In the genomic region with DNA sequence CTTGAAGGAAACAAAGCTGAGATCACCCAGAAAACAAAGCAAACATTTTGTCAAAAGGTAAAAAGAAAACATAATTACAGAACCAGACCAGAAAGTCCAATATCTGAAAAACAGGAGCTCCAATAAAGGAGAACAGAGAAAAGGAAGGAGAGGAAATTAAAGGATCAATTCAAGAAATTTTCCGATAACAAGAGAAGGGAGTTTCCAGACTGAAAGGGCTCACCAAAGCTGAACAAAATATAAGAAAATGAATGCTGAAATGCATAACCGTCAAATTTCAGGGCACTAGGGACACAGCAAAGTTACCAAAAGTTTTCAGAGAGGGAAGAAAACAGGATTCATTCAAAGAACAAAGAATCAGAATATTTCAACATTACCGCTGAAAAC, we compare ENCODE assay signal across 13 cellular contexts. TPM values are rescaled to one million over a fixed set of nuclear protein-coding genes. Genes with fewer than 3 reads are reported as not detected.
A peak's percentile ranks its signal among the peaks of the same experiment; 100 is the strongest.
DNase-seq lines count a peak whose midpoint lies in the region; ATAC-seq and TF ChIP-seq lines count a peak whose summit lies in the region.
"Had no signal": no experiment of that assay in that cellular context is flagged by ENCODE, and none has a peak within 500 bp of the region (broad histone marks: within the 10 kb centered on the region; RNA-seq: fewer than 3 reads in every experiment).

No MANE protein-coding gene starts in this region.

- H3K36me3 Mint-ChIP-seq in activated T-cell treated with anti-CD3 and anti-CD28 coated beads, Interleukin-2, amount 50 U/mL, for 24 hours (ENCODE audit: low read depth): peaks cover 15% of the 10 kb centered on the region
- no peaks in the 10 kb centered on the region for H3K36me3 Mint-ChIP-seq in endothelial cell (ENCODE audit: low read depth, unreplicated experiment)

- DNase-seq in activated T-cell treated with anti-CD3 and anti-CD28 coated beads, Interleukin-2, amount 50 U/mL, for 24 hours: no peak
- no peak for DNase-seq in activated T-cell treated with anti-CD3 and anti-CD28 coated beads, Interleukin-2, amount 50 U/mL, for 48 hours
- DNase-seq in OCI-LY7 (ENCODE audit: low spot score) (no peak), endothelial cell (ENCODE audit: low spot score) (no peak), OCI-M1 (lab: John Stamatoyannopoulos, UW) (no peak)
- DNase-seq in stimulated activated naive CD8-positive, alpha-beta T cell treated with anti-CD3 and anti-CD28 coated beads, Interleukin-15, amount 100 ng/mL, for 72 hours: no peak
- DNase-seq in activated effector memory CD4-positive, alpha-beta T cell treated with Interleukin-2 at 50 U/mL for 16 hours: no peak
- DNase-seq: activated CD4-positive, alpha-beta T cell treated with anti-CD3 and anti-CD28 coated beads, Interleukin-2, amount 50 U/mL, for 1 hour; left cardiac atrium; NCI-H1694 treated with DMSO at 0.1 percent for 48 hours had no signal

- BruUV-seq in OCI-LY7 (replicated peaks; lab: Mats Ljungman, UMichigan): no TSS peak

- no peaks in the 10 kb centered on the region for H3K9me2 ChIP-seq in OCI-LY7 (ENCODE audit: insufficient read depth, low read length)

- H3K9me3 ChIP-seq in OCI-LY7 (ENCODE audit: low read length): peaks cover 4% of the 10 kb centered on the region; the same call in 1 of the 2 replicates
- H3K9me3 ChIP-seq: right atrium auricular region had no signal

- peaks cover 87% of the 10 kb centered on the region for H3K79me2 ChIP-seq in OCI-LY7 (ENCODE audit: insufficient read depth, low read depth, low read length)

- H3K9me3 Mint-ChIP-seq in activated T-cell treated with anti-CD3 and anti-CD28 coated beads, Interleukin-2, amount 50 U/mL, for 24 hours: no peaks in the 10 kb centered on the region
- no peaks in the 10 kb centered on the region for H3K9me3 Mint-ChIP-seq in endothelial cell (ENCODE audit: unreplicated experiment)
- H3K9me3 Mint-ChIP-seq in stimulated activated naive CD8-positive, alpha-beta T cell treated with anti-CD3 and anti-CD28 coated beads, Interleukin-15, amount 100 ng/mL, for 72 hours: no peaks in the 10 kb centered on the region

- no peak overlapping the region for H2AFZ ChIP-seq in OCI-LY7 (ENCODE audit: low read length)

- peak overlapping the region; percentile 68 for H3K4me3 Mint-ChIP-seq in activated T-cell treated with anti-CD3 and anti-CD28 coated beads, Interleukin-2, amount 50 U/mL, for 24 hours
- H3K4me3 Mint-ChIP-seq in endothelial cell (ENCODE audit: unreplicated experiment): no peak overlapping the region
- peak overlapping the region; percentile 78 to 80 for H3K4me3 Mint-ChIP-seq in stimulated activated naive CD8-positive, alpha-beta T cell treated with anti-CD3 and anti-CD28 coated beads, Interleukin-15, amount 100 ng/mL, for 72 hours

- H3K36me3 ChIP-seq in OCI-LY7 (ENCODE audit: insufficient read depth, low read length): peaks cover 44% of the 10 kb centered on the region
- H3K36me3 ChIP-seq: cardiac muscle cell, right atrium auricular region had no signal

- H3K27me3 Mint-ChIP-seq in activated T-cell treated with anti-CD3 and anti-CD28 coated beads, Interleukin-2, amount 50 U/mL, for 24 hours: no peaks in the 10 kb centered on the region
- no peaks in the 10 kb centered on the region for H3K27me3 Mint-ChIP-seq in endothelial cell (ENCODE audit: unreplicated experiment)
- H3K27me3 Mint-ChIP-seq in stimulated activated naive CD8-positive, alpha-beta T cell treated with anti-CD3 and anti-CD28 coated beads, Interleukin-15, amount 100 ng/mL, for 72 hours: no peaks in the 10 kb centered on the region

- H3K27ac Mint-ChIP-seq in activated T-cell treated with anti-CD3 and anti-CD28 coated beads, Interleukin-2, amount 50 U/mL, for 24 hours: peak overlapping the region; percentile 93
- peak overlapping the region; percentile 96 for H3K27ac Mint-ChIP-seq in endothelial cell (ENCODE audit: unreplicated experiment)
- peak overlapping the region; percentile 77 to 88 for H3K27ac Mint-ChIP-seq in stimulated activated naive CD8-positive, alpha-beta T cell treated with anti-CD3 and anti-CD28 coated beads, Interleukin-15, amount 100 ng/mL, for 72 hours

- H4K20me1 ChIP-seq in OCI-LY7 (ENCODE audit: insufficient read depth, low read length): no peaks in the 10 kb centered on the region

- peak overlapping the region; percentile 54 for H3K4me3 ChIP-seq in OCI-LY7 (ENCODE audit: low read depth, low read length, poor library complexity, severe bottlenecking)
- H3K4me3 ChIP-seq: cardiac muscle cell, right atrium auricular region had no signal

- peak overlapping the region; percentile 99 for H3K27ac ChIP-seq in OCI-LY7 (ENCODE audit: low read depth, low read length, poor library complexity, severe bottlenecking)
- H3K27ac ChIP-seq: cardiac muscle cell had no signal

- TF ChIP-seq CTCF in OCI-LY7 (conservative IDR thresholded peaks at IDR 0.05; ENCODE audit: low read length) (no peak), endothelial cell (IDR thresholded peaks at IDR 0.05; ENCODE audit: unreplicated experiment) (no peak)

- intact Hi-C loops in OCI-LY7 (cut with micrococcal nuclease; ENCODE audit: unreplicated experiment): loop anchor here (10.0 kb wide), 2 partner anchors 212 to 438 kb away; a partner anchor contains a TSS

- CTCF ChIA-PET in OCI-LY7 (lab: Charles Lee; ENCODE audit: unreplicated experiment): interaction anchor here (0.8 to 1.2 kb wide), 3 partner anchors 14 to 24 kb away, joined by 3 to 5 read pairs (median 3); a partner anchor contains a TSS

- no peak for ATAC-seq in stimulated activated naive CD8-positive, alpha-beta T cell treated with anti-CD3 and anti-CD28 coated beads, Interleukin-15, amount 100 ng/mL, for 72 hours
- no peak for ATAC-seq in SK-N-SH treated with all-trans-retinoic acid at 6 μM for 48 hours

- peaks cover 66% of the 10 kb centered on the region for H3K4me1 Mint-ChIP-seq in activated T-cell treated with anti-CD3 and anti-CD28 coated beads, Interleukin-2, amount 50 U/mL, for 24 hours (ENCODE audit: low read depth)
- H3K4me1 Mint-ChIP-seq in endothelial cell (ENCODE audit: unreplicated experiment): peaks cover 22% of the 10 kb centered on the region
- H3K4me1 Mint-ChIP-seq in stimulated activated naive CD8-positive, alpha-beta T cell treated with anti-CD3 and anti-CD28 coated beads, Interleukin-15, amount 100 ng/mL, for 72 hours: peaks cover 54% of the 10 kb centered on the region

- H3K4me2 ChIP-seq in OCI-LY7 (ENCODE audit: low read length): peak overlapping the region; percentile 75

- POLR2A ChIA-PET in OCI-LY7 (lab: Charles Lee): interaction anchor here (0.6 to 8.0 kb wide), 11 partner anchors 8 to 302 kb away, joined by 3 to 139 read pairs (median 4); a partner anchor contains a TSS

- H3K4me1 ChIP-seq in OCI-LY7 (ENCODE audit: insufficient read depth, low read length, poor library complexity, severe bottlenecking): peaks cover 85% of the 10 kb centered on the region

TF ChIP-seq in SK-N-SH treated with all-trans-retinoic acid at 6 μM for 48 hours, 23 proteins besides CTCF, POLR2A, EP300 and RAD21:
- TF ChIP-seq BACH2 (CRISPR knock-in tag; IDR thresholded peaks at IDR 0.05; ENCODE audit: borderline replicate concordance) (no peak), ZNF8 (CRISPR knock-in tag; IDR thresholded peaks at IDR 0.05) (no peak), ZNF565 (CRISPR knock-in tag; conservative IDR thresholded peaks at IDR 0.05; ENCODE audit: low read depth) (no peak), ZFP3 (CRISPR knock-in tag; IDR thresholded peaks at IDR 0.05) (no peak), RARB (CRISPR knock-in tag; IDR thresholded peaks at IDR 0.05) (no peak)

RNA-seq across cellular contexts. Expression of a gene that starts 23.9 kb away (rescaled TPM):
- total RNA-seq in OCI-LY7 (2014; rRNA removed; shearing (Covaris generic)): 25.6 and 27.1 TPM in 2 replicates
- total RNA-seq in OCI-LY7 (2022): 77.6 and 82.7 TPM in 2 replicates
- 58.9 TPM for total RNA-seq in endothelial cell (ENCODE audit: unreplicated experiment)
